In genomic region chr3:160981217-160981938, GRCh38 we compare ENCODE assay signal across 8 cellular contexts.
DNase-seq lines count a peak whose midpoint lies in the region; ATAC-seq, FAIRE-seq and TF ChIP-seq lines count a peak whose summit lies in the region.

No MANE protein-coding gene starts in this region.

- TF ChIP-seq POLR2A in A549 (IDR thresholded peaks at IDR 0.05; ENCODE audit: low read length) (no peak), GM12892 (IDR thresholded peaks at IDR 0.05; ENCODE audit: low read depth, low read length) (no peak)

- H3K4me2 ChIP-seq in A549 = no peak overlapping the region

- no peaks in the 10 kb centered on the region for H3K4me1 ChIP-seq in A549

- 56% methylated on average over 3 of the region's 3 CpGs for WGBS in A549 (ENCODE audit: missing lambda C conversion rate)

- CTCF ChIA-PET in A549 (lab: Yijun Ruan, JAX) = interaction anchor here (1.1 kb wide), 1 partner anchor 1162 kb away, joined by 3 read pairs; no protein-coding TSS in a partner anchor

- in situ Hi-C loops in astrocyte of the cerebellum (cut with HindIII; ENCODE audit: low sequenced_read_pairs) = no loop called here

- no peak for TF ChIP-seq EP300 in A549 (IDR thresholded peaks at IDR 0.05)

- H3K4me3 ChIP-seq in A549 (no peak overlapping the region), astrocyte of the cerebellum (ENCODE audit: low read depth, low read length) (no peak overlapping the region), coronary artery (no peak overlapping the region)

- TF ChIP-seq CTCF in A549 (IDR thresholded peaks at IDR 0.05) (no peak), astrocyte of the cerebellum (IDR thresholded peaks at IDR 0.05; ENCODE audit: low read depth, low read length, missing control alignments) (no peak), coronary artery (IDR thresholded peaks at IDR 0.05) (no peak)

- FAIRE-seq in A549 (lab: Jason Lieb, UNC) (no peak), GM12892 (lab: Jason Lieb, UNC) (no peak)

- POLR2A ChIA-PET in A549 (lab: Yijun Ruan, JAX) = no interaction called here

- DNase-seq in A549 (ENCODE audit: low read depth in 1 of 2, low spot score in 1 of 2) = no peak
- DNase-seq in astrocyte of the cerebellum (ENCODE audit: low read depth) = peak; percentile 9
- peak; percentile 29 for DNase-seq in stimulated activated naive CD8-positive, alpha-beta T cell treated with anti-CD3 and anti-CD28 coated beads, Interleukin-15, Interleukin-2, amounts not matched to agents 100 U/mL and 50 U/mL, for 24 hours
- no peak for DNase-seq in GM12892 (ENCODE audit: insufficient read length)
- no peak for DNase-seq in coronary artery (ENCODE audit: low spot score)
- DNase-seq in NCI-H128 (lab: John Stamatoyannopoulos, UW; ENCODE audit: unreplicated experiment) = no peak

- ATAC-seq in A549 (no peak), GM19328 (IDR thresholded peaks at IDR 0.05; ENCODE audit: unreplicated experiment) (peak; percentile 71), HG03196 (IDR thresholded peaks at IDR 0.05; ENCODE audit: unreplicated experiment) (peak; percentile 90)
- ATAC-seq in stimulated activated naive CD8-positive, alpha-beta T cell treated with anti-CD3 and anti-CD28 coated beads, Interleukin-15, Interleukin-2, amounts not matched to agents 100 U/mL and 50 U/mL, for 24 hours = peak; percentile 90

- H3K27ac ChIP-seq in A549 = no peak overlapping the region
- H3K27ac ChIP-seq in coronary artery = no peak overlapping the region

- no peaks in the 10 kb centered on the region for H3K9me3 ChIP-seq in A549

- no peak for TF ChIP-seq RAD21 in A549 (conservative IDR thresholded peaks at IDR 0.05 in 1 of 2, IDR thresholded peaks at IDR 0.05 in 1 of 2)

TF ChIP-seq in A549, 52 proteins besides CTCF, POLR2A, EP300 and RAD21:
- TF ChIP-seq FOSB (CRISPR knock-in tag; IDR thresholded peaks at IDR 0.05) (no peak), ZC3H11A (IDR thresholded peaks at IDR 0.05) (peak; percentile 66)

Comparison
In these comparisons a context has a peak if more than half of its experiments do, and no peak if none do; other contexts are left out.
1. ATAC-seq: peak in GM19328 (single experiment), HG03196 (single experiment) and stimulated activated naive CD8-positive, alpha-beta T cell treated with anti-CD3 and anti-CD28 coated beads, Interleukin-15, Interleukin-2, amounts not matched to agents 100 U/mL and 50 U/mL, for 24 hours (single experiment); none in A549 (0 of 2).
2. DNase-seq: peak in astrocyte of the cerebellum (single experiment) and stimulated activated naive CD8-positive, alpha-beta T cell treated with anti-CD3 and anti-CD28 coated beads, Interleukin-15, Interleukin-2, amounts not matched to agents 100 U/mL and 50 U/mL, for 24 hours (single experiment); none in A549 (0 of 2), GM12892 (single experiment), coronary artery (single experiment) and NCI-H128 (single experiment).